23 cellular contexts compared by ENCODE assay signal in genomic region chr5:154047324-154047723, GRCh38.
DNase-seq lines count a peak whose midpoint lies in the region; ATAC-seq, FAIRE-seq and TF ChIP-seq lines count a peak whose summit lies in the region.
"Had no signal": no experiment of that assay in that cellular context is flagged by ENCODE, and none has a peak within 500 bp of the region (broad histone marks: within the 10 kb centered on the region; RNA-seq: fewer than 3 reads in every experiment).

No MANE protein-coding gene starts in this region.

- peak overlapping the region; percentile 91 for H3K27ac Mint-ChIP-seq in memory B cell
- H3K27ac Mint-ChIP-seq: activated B cell treated with CpG ODN at 0.5 μM for 24 hours had no signal

- H3K9me3 Mint-ChIP-seq in memory B cell: no peaks in the 10 kb centered on the region
- H3K9me3 Mint-ChIP-seq: activated B cell treated with CpG ODN at 0.5 μM for 24 hours had no signal

- H3K4me1 Mint-ChIP-seq in memory B cell: peaks cover 21% of the 10 kb centered on the region

- DNase-seq in memory B cell (ENCODE audit: low spot score in 2 of 2) (no peak), DMS79 (lab: John Stamatoyannopoulos, UW) (no peak), H54 (ENCODE audit: insufficient read length, low spot score) (no peak), putamen (ENCODE audit: low spot score) (no peak)
- DNase-seq: activated B cell treated with CpG ODN at 0.5 μM for 24 hours; activated gamma-delta T cell; COR-L47; dermis blood vessel endothelial cell; EL; heart right ventricle; MG63; NCI-H1417 treated with DMSO at 0.1 percent for 48 hours; NCI-H2171 treated with DMSO at 0.1 percent for 48 hours; NCI-H526 treated with DMSO at 0.1 percent for 48 hours; occipital lobe; spleen; stimulated activated CD4-positive, alpha-beta T cell treated with anti-CD3 and anti-CD28 coated beads, Interleukin-4, amount 100 ng/mL, for 24 hours; T-helper 9 cell; upper lobe of right lung had no signal

- no peak for TF ChIP-seq POLR2A in H54 (IDR thresholded peaks at IDR 0.05; ENCODE audit: low read depth, low read length)

- H3K4me3 Mint-ChIP-seq in memory B cell: no peak overlapping the region
- H3K4me3 Mint-ChIP-seq: activated B cell treated with CpG ODN at 0.5 μM for 24 hours had no signal

- H3K27me3 Mint-ChIP-seq in memory B cell: no peaks in the 10 kb centered on the region
- H3K27me3 Mint-ChIP-seq: activated B cell treated with CpG ODN at 0.5 μM for 24 hours had no signal

- peaks cover 30% of the 10 kb centered on the region for H3K36me3 Mint-ChIP-seq in memory B cell

- peak; percentile 72 for ATAC-seq in GM18502 (IDR thresholded peaks at IDR 0.05; ENCODE audit: poor library complexity, unreplicated experiment)
- peak; percentile 57 for ATAC-seq in GM19035 (IDR thresholded peaks at IDR 0.05; ENCODE audit: unreplicated experiment)
- peak; percentile 64 for ATAC-seq in HG03457 (IDR thresholded peaks at IDR 0.05; ENCODE audit: unreplicated experiment)
- ATAC-seq in memory B cell (ENCODE audit: low read depth): no peak
- ATAC-seq: heart right ventricle, SK-N-SH treated with all-trans-retinoic acid at 6 μM for 48 hours, upper lobe of right lung had no signal

- FAIRE-seq in H54 (lab: Jason Lieb, UNC): no peak
